13 cellular contexts compared by ENCODE assay signal in the genomic region with DNA sequence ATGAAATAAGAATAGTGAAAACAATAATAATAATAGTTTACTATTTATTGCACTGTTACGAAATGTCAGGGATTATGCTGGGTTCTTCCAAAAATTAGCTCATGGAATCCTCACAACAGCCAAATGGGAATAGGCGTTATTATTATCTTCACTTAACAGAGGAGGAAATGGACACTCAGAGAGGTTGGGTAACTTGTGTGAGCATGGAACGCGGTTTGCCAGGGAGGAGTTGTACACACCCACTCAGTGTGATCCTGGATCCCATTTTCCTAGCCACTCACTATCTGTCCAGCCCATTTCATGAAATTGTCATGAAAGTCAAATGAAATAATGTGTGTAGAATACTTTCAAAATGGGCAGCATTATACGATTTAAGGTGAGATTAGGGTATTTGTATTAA. TPM values are rescaled to one million over a fixed set of nuclear protein-coding genes. Genes with fewer than 3 reads are reported as not detected.
"Had no signal": no experiment of that assay in that cellular context is flagged by ENCODE, and none has a peak within 500 bp of the region (broad histone marks: within the 10 kb centered on the region; RNA-seq: fewer than 3 reads in every experiment).

No MANE protein-coding gene starts in this region.

- DNase-seq: activated CD4-positive, alpha-beta T cell treated with anti-CD3 and anti-CD28 coated beads, Interleukin-2, amount 50 U/mL, for 1 hour; activated naive CD4-positive, alpha-beta T cell treated with anti-CD3 and anti-CD28 coated beads for 36 hours; brain microvascular endothelial cell; erythroblast; foreskin melanocyte; mesenchymal stem cell; stimulated activated naive B cell treated with anti-CD40 and anti-IgM and Interleukin-4, amounts not matched to agents 10 μg/mL and 1 μg/mL and 100 μg/mL, for 72 hours had no signal

- H3K4me3 ChIP-seq: heart left ventricle had no signal

- ATAC-seq: heart left ventricle; left lobe of liver; SK-N-SH treated with all-trans-retinoic acid at 6 μM for 48 hours; stimulated activated naive B cell treated with anti-CD40 and anti-IgM and Interleukin-4, amounts not matched to agents 10 μg/mL and 1 μg/mL and 100 μg/mL, for 72 hours had no signal

RNA-seq across cellular contexts. Expression of a gene that starts 33.6 kb away (rescaled TPM):
- total RNA-seq: activated naive CD4-positive, alpha-beta T cell treated with anti-CD3 and anti-CD28 coated beads for 36 hours; endodermal cell; osteoblast; pulmonary artery endothelial cell had no signal
